14 cellular contexts compared by ENCODE assay signal in the genomic region with DNA sequence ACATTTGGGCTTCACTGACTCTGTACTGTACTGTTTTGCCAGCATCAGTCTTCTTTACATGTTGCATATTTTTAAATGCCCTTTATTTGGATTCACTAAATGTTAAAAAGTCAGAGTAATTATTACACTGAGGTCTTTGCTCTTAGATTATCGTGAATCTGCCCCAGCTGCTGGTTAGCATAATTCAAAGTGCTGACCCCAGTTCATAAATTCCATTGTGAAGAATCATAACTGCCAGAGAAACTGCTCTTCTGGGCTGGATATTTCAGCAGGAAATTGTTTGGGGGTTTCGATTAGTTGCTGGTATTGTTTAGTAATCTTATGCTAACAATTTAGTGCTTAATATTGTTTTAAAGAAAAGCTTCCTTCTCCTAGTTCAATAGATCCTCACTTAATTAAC.
A peak's percentile ranks its signal among the peaks of the same experiment; 100 is the strongest.
DNase-seq lines count a peak whose midpoint lies in the region; FAIRE-seq and TF ChIP-seq lines count a peak whose summit lies in the region.
"Had no signal": no experiment of that assay in that cellular context is flagged by ENCODE, and none has a peak within 500 bp of the region (broad histone marks: within the 10 kb centered on the region; RNA-seq: fewer than 3 reads in every experiment).

No MANE protein-coding gene starts in this region.

- no peak overlapping the region for H3K27ac ChIP-seq in breast epithelium
- H3K27ac ChIP-seq: GM23248 had no signal

- DNase-seq in HTR-8/SVneo (ENCODE audit: insufficient read length, low spot score) (peak; percentile 5), astrocyte of the spinal cord (ENCODE audit: low read depth, low spot score) (peak; percentile 36), kidney glomerular epithelial cell (lab: John Stamatoyannopoulos, UW) (peak; percentile 16), retinal pigment epithelial cell (ENCODE audit: low read depth) (peak; percentile 37), breast epithelium (ENCODE audit: low spot score in 2 of 2) (no peak), NCI-H1417 treated with DMSO at 0.1 percent for 48 hours (lab: John Stamatoyannopoulos, UW) (no peak)
- no peak for DNase-seq in activated T-cell treated with anti-CD3 and anti-CD28 coated beads, Interleukin-2, amount 50 U/mL, for 24 hours
- DNase-seq: C1 segment of cervical spinal cord; Calu3; CD4-positive, alpha-beta T cell; DMS 273 treated with DMSO at 0.1 percent for 48 hours; GM23248; H7 had no signal

- no peak for FAIRE-seq in HTR-8/SVneo (lab: Jason Lieb, UNC)

- peaks cover 9 to 10% of the 10 kb centered on the region in 2 donors for H3K9me3 ChIP-seq in breast epithelium

- no peaks in the 10 kb centered on the region for H3K9me3 Mint-ChIP-seq in activated T-cell treated with anti-CD3 and anti-CD28 coated beads, Interleukin-2, amount 50 U/mL, for 24 hours
- H3K9me3 Mint-ChIP-seq: CD4-positive, alpha-beta T cell had no signal

- no peak for TF ChIP-seq CTCF in astrocyte of the spinal cord (IDR thresholded peaks at IDR 0.05; ENCODE audit: low read depth, low read length)
- no peak for TF ChIP-seq CTCF in retinal pigment epithelial cell (conservative IDR thresholded peaks at IDR 0.05; ENCODE audit: low read depth, low read length)
- no peak for TF ChIP-seq CTCF in breast epithelium (IDR thresholded peaks at IDR 0.05)

- no peaks in the 10 kb centered on the region for H3K36me3 ChIP-seq in breast epithelium

- H3K4me3 ChIP-seq in astrocyte of the spinal cord (ENCODE audit: low read depth, low read length) (no peak overlapping the region), retinal pigment epithelial cell (ENCODE audit: low read length) (no peak overlapping the region), breast epithelium (no peak overlapping the region)
- H3K4me3 ChIP-seq: GM23248 had no signal

- H3K27me3 ChIP-seq in breast epithelium: no peaks in the 10 kb centered on the region

- intact Hi-C loops in breast epithelium (cut with DNase I; ENCODE audit: low total_unique reads): no loop called here

- in situ Hi-C loops in astrocyte of the spinal cord (cut with HindIII; ENCODE audit: low sequenced_read_pairs): no loop called here

- H3K27me3 Mint-ChIP-seq in activated T-cell treated with anti-CD3 and anti-CD28 coated beads, Interleukin-2, amount 50 U/mL, for 24 hours: no peaks in the 10 kb centered on the region
- H3K27me3 Mint-ChIP-seq: B cell; CD4-positive, alpha-beta T cell had no signal

- no peak overlapping the region for H3K4me3 Mint-ChIP-seq in activated T-cell treated with anti-CD3 and anti-CD28 coated beads, Interleukin-2, amount 50 U/mL, for 24 hours
- H3K4me3 Mint-ChIP-seq: B cell; CD4-positive, alpha-beta T cell had no signal

- H3K4me1 Mint-ChIP-seq in activated T-cell treated with anti-CD3 and anti-CD28 coated beads, Interleukin-2, amount 50 U/mL, for 24 hours (ENCODE audit: low read depth): no peaks in the 10 kb centered on the region
- H3K4me1 Mint-ChIP-seq: B cell had no signal

- no peaks in the 10 kb centered on the region for H3K4me1 ChIP-seq in breast epithelium

- no peaks in the 10 kb centered on the region for H3K36me3 Mint-ChIP-seq in activated T-cell treated with anti-CD3 and anti-CD28 coated beads, Interleukin-2, amount 50 U/mL, for 24 hours (ENCODE audit: low read depth)

- no peak overlapping the region for H3K27ac Mint-ChIP-seq in activated T-cell treated with anti-CD3 and anti-CD28 coated beads, Interleukin-2, amount 50 U/mL, for 24 hours
- H3K27ac Mint-ChIP-seq: B cell; CD4-positive, alpha-beta T cell had no signal

- TF ChIP-seq POLR2A in breast epithelium (IDR thresholded peaks at IDR 0.05): no peak

Comparison
In these comparisons a context has a peak if more than half of its experiments do, and no peak if none do; other contexts are left out.
1. DNase-seq: peak in HTR-8/SVneo (single experiment), astrocyte of the spinal cord (single experiment), kidney glomerular epithelial cell (single experiment) and retinal pigment epithelial cell (single experiment); none in activated T-cell treated with anti-CD3 and anti-CD28 coated beads, Interleukin-2, amount 50 U/mL, for 24 hours (single experiment), breast epithelium (0 of 2) and NCI-H1417 treated with DMSO at 0.1 percent for 48 hours (single experiment).